In the genomic region with DNA sequence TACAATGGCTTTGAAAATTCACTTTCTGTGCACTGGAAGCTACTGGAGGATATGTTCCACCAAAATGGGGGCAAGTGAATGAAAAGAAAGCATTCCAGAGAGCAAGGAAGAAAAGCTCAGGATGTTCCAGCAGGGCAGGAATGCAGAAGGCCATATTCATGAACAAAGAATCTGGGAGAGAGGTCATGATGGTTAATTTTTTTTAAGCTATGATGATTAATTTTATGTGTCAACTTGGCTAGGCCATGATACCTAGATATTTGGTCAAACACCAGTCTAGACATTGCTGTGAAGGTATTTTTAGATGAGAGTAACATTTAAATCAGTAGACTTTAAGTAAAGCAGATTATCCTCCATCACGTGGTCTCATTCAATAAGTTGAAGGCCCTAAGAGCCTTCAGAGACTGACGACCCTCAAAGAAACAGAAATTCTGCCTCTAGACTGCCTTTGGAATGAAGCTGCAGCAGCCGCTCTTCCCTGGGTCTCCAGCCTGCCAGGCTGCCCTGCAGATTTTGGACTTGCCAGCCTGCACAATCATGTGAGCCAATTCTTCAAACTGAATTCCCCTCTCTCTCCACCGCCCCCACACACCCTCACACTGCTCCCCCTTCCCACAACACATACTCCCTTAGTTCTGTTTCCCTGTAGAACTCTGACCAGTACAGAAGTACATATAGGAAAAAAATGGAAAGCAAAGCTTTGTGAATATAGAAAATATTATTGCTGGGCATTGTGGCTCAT, we compare ENCODE assay signal across 17 cellular contexts. TPM values are rescaled to one million over a fixed set of nuclear protein-coding genes. Genes with fewer than 3 reads are reported as not detected.
DNase-seq lines count a peak whose midpoint lies in the region; ATAC-seq and TF ChIP-seq lines count a peak whose summit lies in the region.
"Had no signal": no experiment of that assay in that cellular context is flagged by ENCODE, and none has a peak within 500 bp of the region (broad histone marks: within the 10 kb centered on the region; RNA-seq: fewer than 3 reads in every experiment).

No MANE protein-coding gene starts in this region.

- no peaks in the 10 kb centered on the region for H3K79me2 ChIP-seq in neural progenitor cell (ENCODE audit: low read depth)

- no peak overlapping the region for H3K4me3 ChIP-seq in neural progenitor cell
- H3K4me3 ChIP-seq: BLaER1 treated with 17β-estradiol and CSF1 and Interleukin-3, amounts not matched to agents 10 nM and 100 nM; cardiac muscle cell had no signal

- H3K9me3 Mint-ChIP-seq in chondrocyte (ENCODE audit: low read depth) (peaks cover 6% of the 10 kb centered on the region), neural progenitor cell (peaks cover 27% of the 10 kb centered on the region)
- H3K9me3 Mint-ChIP-seq: IgD-negative memory B cell; stimulated activated effector memory CD8-positive, alpha-beta T cell treated with anti-CD3 and anti-CD28 coated beads, Interleukin-12 subunit alpha, Interleukin-12 subunit beta, amount 100 ng/mL, for 72 hours had no signal

- H3K27ac Mint-ChIP-seq in chondrocyte (ENCODE audit: unreplicated experiment) (peak overlapping the region; percentile 71), neural progenitor cell (peak overlapping the region; percentile 51)
- H3K27ac Mint-ChIP-seq: IgD-negative memory B cell; progenitor cell of endocrine pancreas; stimulated activated effector memory CD8-positive, alpha-beta T cell treated with anti-CD3 and anti-CD28 coated beads, Interleukin-12 subunit alpha, Interleukin-12 subunit beta, amount 100 ng/mL, for 72 hours had no signal

- no peaks in the 10 kb centered on the region for H3K27me3 Mint-ChIP-seq in chondrocyte (ENCODE audit: low read depth)
- peaks cover 4% of the 10 kb centered on the region for H3K27me3 Mint-ChIP-seq in neural progenitor cell (ENCODE audit: insufficient read depth, low read depth)
- H3K27me3 Mint-ChIP-seq: IgD-negative memory B cell had no signal

- H3K4me2 ChIP-seq in neural progenitor cell, result no peak overlapping the region
- H3K4me2 ChIP-seq: BLaER1 treated with 17β-estradiol and CSF1 and Interleukin-3, amounts not matched to agents 10 nM and 100 nM had no signal

- no peak for ATAC-seq in GM19324 (IDR thresholded peaks at IDR 0.05; ENCODE audit: low FRiP score, unreplicated experiment)
- ATAC-seq: stimulated activated effector memory CD8-positive, alpha-beta T cell treated with anti-CD3 and anti-CD28 coated beads, Interleukin-12 subunit alpha, Interleukin-12 subunit beta, amount 100 ng/mL, for 72 hours had no signal

- no peak overlapping the region for H3K27ac ChIP-seq in neural progenitor cell
- H3K27ac ChIP-seq: BLaER1 treated with 17β-estradiol and CSF1 and Interleukin-3, amounts not matched to agents 10 nM and 100 nM; cardiac muscle cell had no signal

- H3K4me3 Mint-ChIP-seq in chondrocyte (ENCODE audit: unreplicated experiment), result no peak overlapping the region
- H3K4me3 Mint-ChIP-seq in neural progenitor cell, result no peak overlapping the region
- H3K4me3 Mint-ChIP-seq: stimulated activated effector memory CD8-positive, alpha-beta T cell treated with anti-CD3 and anti-CD28 coated beads, Interleukin-12 subunit alpha, Interleukin-12 subunit beta, amount 100 ng/mL, for 72 hours had no signal

- H3K27me3 ChIP-seq in neural progenitor cell, result no peaks in the 10 kb centered on the region
- H3K27me3 ChIP-seq: cardiac muscle cell had no signal

- H3K4me1 Mint-ChIP-seq in chondrocyte (ENCODE audit: low read depth), result peaks cover 42% of the 10 kb centered on the region
- H3K4me1 Mint-ChIP-seq in neural progenitor cell, result peaks cover 8% of the 10 kb centered on the region
- H3K4me1 Mint-ChIP-seq: stimulated activated effector memory CD8-positive, alpha-beta T cell treated with anti-CD3 and anti-CD28 coated beads, Interleukin-12 subunit alpha, Interleukin-12 subunit beta, amount 100 ng/mL, for 72 hours had no signal

- TF ChIP-seq CTCF in chondrocyte (IDR thresholded peaks at IDR 0.05), result no peak
- TF ChIP-seq CTCF in neural progenitor cell (IDR thresholded peaks at IDR 0.05), result no peak

- H2AFZ ChIP-seq in neural progenitor cell (replicated peaks), result peak overlapping the region; percentile 59

- no peaks in the 10 kb centered on the region for H3F3A ChIP-seq in neural progenitor cell (ENCODE audit: low read depth)

- no peaks in the 10 kb centered on the region for H4K20me1 ChIP-seq in neural progenitor cell (ENCODE audit: low read depth)
- H4K20me1 ChIP-seq: BLaER1 treated with 17β-estradiol and CSF1 and Interleukin-3, amounts not matched to agents 10 nM and 100 nM had no signal

- H3K9ac ChIP-seq in neural progenitor cell, result no peak overlapping the region
- H3K9ac ChIP-seq: BLaER1 treated with 17β-estradiol and CSF1 and Interleukin-3, amounts not matched to agents 10 nM and 100 nM had no signal

- H3K36me3 Mint-ChIP-seq in chondrocyte (ENCODE audit: low read depth) (no peaks in the 10 kb centered on the region), neural progenitor cell (peaks cover 8% of the 10 kb centered on the region)
- H3K36me3 Mint-ChIP-seq: IgD-negative memory B cell; stimulated activated effector memory CD8-positive, alpha-beta T cell treated with anti-CD3 and anti-CD28 coated beads, Interleukin-12 subunit alpha, Interleukin-12 subunit beta, amount 100 ng/mL, for 72 hours had no signal

- H3K4me1 ChIP-seq in neural progenitor cell, result no peaks in the 10 kb centered on the region

- no peaks in the 10 kb centered on the region for H3K36me3 ChIP-seq in neural progenitor cell
- H3K36me3 ChIP-seq: BLaER1 treated with 17β-estradiol and CSF1 and Interleukin-3, amounts not matched to agents 10 nM and 100 nM; cardiac muscle cell had no signal

- H3K9me3 ChIP-seq in neural progenitor cell (ENCODE audit: low read depth), result no peaks in the 10 kb centered on the region

- DNase-seq in AG20443 (ENCODE audit: low spot score) (peak; percentile 64), LoVo (ENCODE audit: low spot score) (peak; percentile 48), chondrocyte (ENCODE audit: low spot score) (no peak), neural progenitor cell (ENCODE audit: low spot score) (no peak), SHP77 treated with DMSO at 0.1 percent for 48 hours (lab: John Stamatoyannopoulos, UW) (no peak), COR-L47 (lab: John Stamatoyannopoulos, UW) (no peak), cardiac septum (ENCODE audit: low spot score) (no peak)
- DNase-seq: activated CD4-positive, alpha-beta T cell treated with anti-CD3 and anti-CD28 coated beads for 48 hours; NCI-H187; stimulated activated CD4-positive, alpha-beta T cell treated with anti-CD3 and anti-CD28 coated beads, Interleukin-2, amount 100 ng/mL, for 48 hours had no signal

- intact Hi-C loops in cardiac septum (cut with DNase I), result no loop called here

RNA-seq across cellular contexts. Expression of gene GCM1, which starts 20.0 kb away (rescaled TPM):
- total RNA-seq in chondrocyte (not detected in 3 replicates), neural progenitor cell (ENCODE audit: low replicate concordance) (not detected in 2 replicates), cardiac septum (not detected)
- total RNA-seq: cardiac muscle cell, G401, progenitor cell of endocrine pancreas had no signal

Comparison
In these comparisons a context has a peak if more than half of its experiments do, and no peak if none do; other contexts are left out.
1. DNase-seq: peak in AG20443 (single experiment) and LoVo (single experiment); none in chondrocyte (single experiment), neural progenitor cell (single experiment), SHP77 treated with DMSO at 0.1 percent for 48 hours (single experiment), COR-L47 (single experiment) and cardiac septum (single experiment).